Comparison of ENCODE assay signal across 13 cellular contexts in the genomic region with DNA sequence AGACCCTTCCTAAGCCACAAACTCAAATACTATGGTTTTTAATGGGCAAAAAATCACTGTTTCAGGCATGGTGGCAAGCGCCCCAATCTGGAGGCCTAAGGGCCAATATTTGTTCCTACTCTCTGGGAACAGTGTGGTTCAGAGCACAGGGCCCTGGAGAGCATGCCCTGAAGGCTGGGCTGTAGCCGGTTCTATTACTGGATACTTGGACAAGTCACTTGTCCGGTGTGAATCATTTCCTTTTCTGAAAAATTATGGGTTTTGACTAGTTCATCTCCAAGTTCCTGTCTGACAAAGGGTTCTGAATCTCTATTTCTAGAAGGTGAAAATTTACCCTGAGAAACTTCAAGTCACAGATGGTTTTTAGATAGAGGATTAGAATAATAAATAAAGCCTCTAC.
A peak's percentile ranks its signal among the peaks of the same experiment; 100 is the strongest.
DNase-seq lines count a peak whose midpoint lies in the region; ATAC-seq, FAIRE-seq and TF ChIP-seq lines count a peak whose summit lies in the region.
"Had no signal": no experiment of that assay in that cellular context is flagged by ENCODE, and none has a peak within 500 bp of the region (broad histone marks: within the 10 kb centered on the region; RNA-seq: fewer than 3 reads in every experiment).

No MANE protein-coding gene starts in this region.

- H3K36me3 Mint-ChIP-seq in stimulated activated effector memory CD8-positive, alpha-beta T cell treated with anti-CD3 and anti-CD28 coated beads, Interleukin-12 subunit alpha, Interleukin-12 subunit beta, amount 100 ng/mL, for 72 hours = peaks cover 65% of the 10 kb centered on the region

- no peak overlapping the region for H2BK120ac ChIP-seq in mesenchymal stem cell (ENCODE audit: low read depth, low read length)

- peaks cover 10% of the 10 kb centered on the region for H3K4me1 Mint-ChIP-seq in stimulated activated effector memory CD8-positive, alpha-beta T cell treated with anti-CD3 and anti-CD28 coated beads, Interleukin-12 subunit alpha, Interleukin-12 subunit beta, amount 100 ng/mL, for 72 hours

- POLR2A ChIA-PET in PC-3 (lab: Charles Lee; ENCODE audit: unreplicated experiment) (no interaction called here), endothelial cell of umbilical vein (lab: Charles Lee) (no interaction called here)

- H2AK5ac ChIP-seq in mesenchymal stem cell (ENCODE audit: low read length, severe bottlenecking) = no peak overlapping the region

- no peak overlapping the region for H3K4ac ChIP-seq in mesenchymal stem cell (ENCODE audit: low read depth in 1 of 2, low read length in 2 of 2)

- no peaks in the 10 kb centered on the region for H3K9me2 ChIP-seq in PC-3 (replicated peaks; ENCODE audit: low read length)

- H3K36me3 ChIP-seq in PC-3 (ENCODE audit: low read depth, low read length) (no peaks in the 10 kb centered on the region), endothelial cell of umbilical vein (ENCODE audit: control insufficient read depth in 2 of 2, extremely low read depth in 1 of 2, insufficient read depth in 2 of 2, low read length in 2 of 2) (no peaks in the 10 kb centered on the region), mesenchymal stem cell (ENCODE audit: control insufficient read depth in 1 of 2, insufficient read depth in 2 of 2, low read depth in 1 of 2, low read length in 2 of 2) (peaks cover 3 to 71% of the 10 kb centered on the region in 2 experiments)

- H3K27ac ChIP-seq in PC-3 (ENCODE audit: low read length) = peak overlapping the region; percentile 69
- H3K27ac ChIP-seq in endothelial cell of umbilical vein (ENCODE audit: insufficient read depth, low read depth, low read length) = peak overlapping the region; percentile 58
- no peak overlapping the region for H3K27ac ChIP-seq in mesenchymal stem cell (ENCODE audit: low read length, poor library complexity, severe bottlenecking)
- H3K27ac ChIP-seq: psoas muscle had no signal

- no peak overlapping the region for H4K91ac ChIP-seq in mesenchymal stem cell (ENCODE audit: low read length)

- no peak overlapping the region for H2AFZ ChIP-seq in PC-3 (ENCODE audit: low read length)
- H2AFZ ChIP-seq in endothelial cell of umbilical vein (ENCODE audit: low read depth, low read length) = no peak overlapping the region
- no peak overlapping the region for H2AFZ ChIP-seq in mesenchymal stem cell (ENCODE audit: low read depth, low read length)

- peak; percentile 82 for ATAC-seq in PC-3
- no peak for ATAC-seq in stimulated activated effector memory CD8-positive, alpha-beta T cell treated with anti-CD3 and anti-CD28 coated beads, Interleukin-12 subunit alpha, Interleukin-12 subunit beta, amount 100 ng/mL, for 72 hours
- ATAC-seq: CD8-positive, alpha-beta T cell; mucosa of descending colon; psoas muscle had no signal

- peak overlapping the region; percentile 7 for H4K8ac ChIP-seq in mesenchymal stem cell (ENCODE audit: low read length)

- CTCF ChIA-PET in PC-3 (lab: Charles Lee) = no interaction called here
- CTCF ChIA-PET in endothelial cell of umbilical vein (lab: Charles Lee) = no interaction called here

- intact Hi-C loops in PC-3 (cut with micrococcal nuclease) = no loop called here
- intact Hi-C loops in endothelial cell of umbilical vein (cut with micrococcal nuclease) = loop anchor here (1.0 to 2.0 kb wide), 3 partner anchors 17 to 132 kb away; partner anchors contain the start of gene ANKH

- no TSS peak for BruUV-seq in PC-3 (replicated peaks; lab: Mats Ljungman, UMichigan)
- BruUV-seq in endothelial cell of umbilical vein (replicated peaks; lab: Mats Ljungman, UMichigan) = no TSS peak

- no peak overlapping the region for H3K23ac ChIP-seq in mesenchymal stem cell (ENCODE audit: low read length in 2 of 2)

- H3K27ac Mint-ChIP-seq in stimulated activated effector memory CD8-positive, alpha-beta T cell treated with anti-CD3 and anti-CD28 coated beads, Interleukin-12 subunit alpha, Interleukin-12 subunit beta, amount 100 ng/mL, for 72 hours = no peak overlapping the region
- H3K27ac Mint-ChIP-seq: activated naive CD8-positive, alpha-beta T cell treated with anti-CD3 and anti-CD28 coated beads, Interleukin-2, amount 10 ng/mL, durations not matched to agents 7 days and 5 days; CD8-positive, alpha-beta T cell had no signal

- dilution Hi-C loops in endothelial cell of umbilical vein (cut with MboI; ENCODE audit: extremely low pct_ligation_motif_present, low sequenced_read_pairs) = loop anchor here (25.0 kb wide), 1 partner anchor 273 kb away; no protein-coding TSS in a partner anchor

- H3K9me1 ChIP-seq in endothelial cell of umbilical vein (replicated peaks; ENCODE audit: control insufficient read depth, extremely low read depth, insufficient read depth, low read length) = no peaks in the 10 kb centered on the region

- DNase-seq in COLO829 (ENCODE audit: low spot score) = peak; percentile 56
- peak; percentile 89 for DNase-seq in PC-3
- peak; percentile 79 for DNase-seq in endothelial cell of umbilical vein (ENCODE audit: low read depth, low spot score)
- peak; percentile 32 for DNase-seq in mesenchymal stem cell
- DNase-seq in stimulated activated CD4-positive, alpha-beta T cell treated with anti-CD3 and anti-CD28 coated beads, Interleukin-2, amount 100 ng/mL, for 48 hours = no peak
- DNase-seq in NK-92 (lab: John Stamatoyannopoulos, UW; ENCODE audit: unreplicated experiment) = no peak
- DNase-seq in stimulated activated effector memory CD8-positive, alpha-beta T cell treated with anti-CD3 and anti-CD28 coated beads, Interleukin-12 subunit alpha, Interleukin-12 subunit beta, amount 100 ng/mL, for 72 hours (ENCODE audit: low spot score in 2 of 2) = no peak
- DNase-seq in AML-193 (lab: John Stamatoyannopoulos, UW) = no peak
- DNase-seq: activated naive CD8-positive, alpha-beta T cell treated with anti-CD3 and anti-CD28 coated beads, Interleukin-2, amount 10 ng/mL, durations not matched to agents 7 days and 5 days; CD8-positive, alpha-beta T cell; mucosa of descending colon; NCI-H446; psoas muscle had no signal

- no peak overlapping the region for H3K18ac ChIP-seq in mesenchymal stem cell (ENCODE audit: low read depth in 1 of 2, low read length in 2 of 2)

- H3K27me3 ChIP-seq in PC-3 (ENCODE audit: low read length) = no peaks in the 10 kb centered on the region
- no peaks in the 10 kb centered on the region for H3K27me3 ChIP-seq in endothelial cell of umbilical vein (ENCODE audit: control insufficient read depth in 2 of 2, insufficient read depth in 2 of 2, low read length in 2 of 2)
- H3K27me3 ChIP-seq in mesenchymal stem cell (ENCODE audit: control insufficient read depth in 1 of 2, insufficient read depth in 1 of 2, low read length in 2 of 2) = no peaks in the 10 kb centered on the region

- H3K9me3 ChIP-seq in PC-3 (ENCODE audit: low read length) = no peaks in the 10 kb centered on the region
- no peaks in the 10 kb centered on the region for H3K9me3 ChIP-seq in endothelial cell of umbilical vein (replicated peaks; ENCODE audit: control insufficient read depth, insufficient read depth, low read length)
- H3K9me3 ChIP-seq in mesenchymal stem cell (ENCODE audit: control insufficient read depth, low read length) = no peaks in the 10 kb centered on the region
- H3K9me3 ChIP-seq: mucosa of descending colon, psoas muscle had no signal

- H3K14ac ChIP-seq in mesenchymal stem cell (ENCODE audit: low read length in 2 of 2) = no peak overlapping the region

- H2BK5ac ChIP-seq in mesenchymal stem cell (ENCODE audit: low read depth, low read length, poor library complexity, severe bottlenecking) = no peak overlapping the region

- no peak overlapping the region for H2BK12ac ChIP-seq in mesenchymal stem cell (ENCODE audit: low read length in 2 of 2)

- no peaks in the 10 kb centered on the region for H3K9me3 Mint-ChIP-seq in stimulated activated effector memory CD8-positive, alpha-beta T cell treated with anti-CD3 and anti-CD28 coated beads, Interleukin-12 subunit alpha, Interleukin-12 subunit beta, amount 100 ng/mL, for 72 hours
- H3K9me3 Mint-ChIP-seq: activated naive CD8-positive, alpha-beta T cell treated with anti-CD3 and anti-CD28 coated beads, Interleukin-2, amount 10 ng/mL, durations not matched to agents 7 days and 5 days; CD8-positive, alpha-beta T cell had no signal

- H2BK15ac ChIP-seq in mesenchymal stem cell (ENCODE audit: low read depth, poor library complexity, severe bottlenecking) = no peak overlapping the region

- peak overlapping the region; percentile 50 for H3K4me2 ChIP-seq in PC-3 (ENCODE audit: low read length)
- H3K4me2 ChIP-seq in endothelial cell of umbilical vein (ENCODE audit: insufficient read depth, low read length) = peak overlapping the region; percentile 2
- H3K4me2 ChIP-seq in mesenchymal stem cell (ENCODE audit: low read length, poor library complexity, severe bottlenecking) = no peak overlapping the region

- H3K4me1 ChIP-seq in PC-3 (ENCODE audit: insufficient read depth, low read length) (peaks cover 35% of the 10 kb centered on the region), endothelial cell of umbilical vein (ENCODE audit: control insufficient read depth, extremely low read depth, insufficient read depth, low read length) (peaks cover 17% of the 10 kb centered on the region), mesenchymal stem cell (ENCODE audit: control insufficient read depth, insufficient read depth, low read depth, low read length) (peaks cover 2% of the 10 kb centered on the region)

- peak; percentile 85 for FAIRE-seq in endothelial cell of umbilical vein (lab: Jason Lieb, UNC)

- H3K9ac ChIP-seq in PC-3 (ENCODE audit: low read length) (peak overlapping the region; percentile 49), endothelial cell of umbilical vein (replicated peaks; ENCODE audit: extremely low read depth, insufficient read depth, low read length) (peak overlapping the region; percentile 19), mesenchymal stem cell (ENCODE audit: low read length) (peak overlapping the region; percentile 25)

- H3K79me2 ChIP-seq in PC-3 (ENCODE audit: low read length) (no peaks in the 10 kb centered on the region), endothelial cell of umbilical vein (ENCODE audit: control insufficient read depth, insufficient read depth, low read length) (no peaks in the 10 kb centered on the region)

- H3K4me3 ChIP-seq in PC-3 (ENCODE audit: low read length) (no peak overlapping the region), endothelial cell of umbilical vein (replicated peaks in 1 of 3; ENCODE audit: insufficient read depth in 1 of 3, low read depth in 1 of 3, low read length in 3 of 3) (no peak overlapping the region), mesenchymal stem cell (ENCODE audit: insufficient read depth in 1 of 2, low read depth in 1 of 2, low read length in 2 of 2) (no peak overlapping the region)
- H3K4me3 ChIP-seq: mucosa of descending colon, psoas muscle had no signal

- 40% methylated on average over 3 of the region's 3 CpGs for WGBS in mesenchymal stem cell

- no peaks in the 10 kb centered on the region for H3K79me1 ChIP-seq in mesenchymal stem cell (replicated peaks; ENCODE audit: low read length, poor library complexity, severe bottlenecking)

- no peak for TF ChIP-seq POLR2A in endothelial cell of umbilical vein (IDR thresholded peaks at IDR 0.05; ENCODE audit: low read depth, low read length)

- TF ChIP-seq CTCF in PC-3 (conservative IDR thresholded peaks at IDR 0.05; ENCODE audit: low read depth, low read length) (no peak), endothelial cell of umbilical vein (IDR thresholded peaks at IDR 0.05; ENCODE audit: extremely low read depth in 1 of 2, insufficient read depth in 1 of 2, low read depth in 1 of 2, low read length in 2 of 2) (no peak)

- no peak overlapping the region for H3K4me3 Mint-ChIP-seq in stimulated activated effector memory CD8-positive, alpha-beta T cell treated with anti-CD3 and anti-CD28 coated beads, Interleukin-12 subunit alpha, Interleukin-12 subunit beta, amount 100 ng/mL, for 72 hours
- H3K4me3 Mint-ChIP-seq: activated naive CD8-positive, alpha-beta T cell treated with anti-CD3 and anti-CD28 coated beads, Interleukin-2, amount 10 ng/mL, durations not matched to agents 7 days and 5 days; CD8-positive, alpha-beta T cell had no signal

- no peaks in the 10 kb centered on the region for H3F3A ChIP-seq in PC-3 (ENCODE audit: low read length, unreplicated experiment)

- H4K20me1 ChIP-seq in PC-3 (ENCODE audit: low read length) = no peaks in the 10 kb centered on the region
- H4K20me1 ChIP-seq in endothelial cell of umbilical vein (replicated peaks; ENCODE audit: control insufficient read depth, extremely low read depth, insufficient read depth, low read length) = no peaks in the 10 kb centered on the region

Comparison
In these comparisons a context has a peak if more than half of its experiments do, and no peak if none do; other contexts are left out.
1. DNase-seq: peak in COLO829 (single experiment), PC-3 (single experiment), endothelial cell of umbilical vein (single experiment) and mesenchymal stem cell (single experiment); none in stimulated activated CD4-positive, alpha-beta T cell treated with anti-CD3 and anti-CD28 coated beads, Interleukin-2, amount 100 ng/mL, for 48 hours (0 of 2), NK-92 (single experiment), stimulated activated effector memory CD8-positive, alpha-beta T cell treated with anti-CD3 and anti-CD28 coated beads, Interleukin-12 subunit alpha, Interleukin-12 subunit beta, amount 100 ng/mL, for 72 hours (0 of 2) and AML-193 (0 of 2).
2. Peak in every context shown above with its lines, with median percentiles within 50 percentile points of each other: H3K9ac ChIP-seq.